Comparison of ENCODE assay signal across 1 cellular context in the genomic region with DNA sequence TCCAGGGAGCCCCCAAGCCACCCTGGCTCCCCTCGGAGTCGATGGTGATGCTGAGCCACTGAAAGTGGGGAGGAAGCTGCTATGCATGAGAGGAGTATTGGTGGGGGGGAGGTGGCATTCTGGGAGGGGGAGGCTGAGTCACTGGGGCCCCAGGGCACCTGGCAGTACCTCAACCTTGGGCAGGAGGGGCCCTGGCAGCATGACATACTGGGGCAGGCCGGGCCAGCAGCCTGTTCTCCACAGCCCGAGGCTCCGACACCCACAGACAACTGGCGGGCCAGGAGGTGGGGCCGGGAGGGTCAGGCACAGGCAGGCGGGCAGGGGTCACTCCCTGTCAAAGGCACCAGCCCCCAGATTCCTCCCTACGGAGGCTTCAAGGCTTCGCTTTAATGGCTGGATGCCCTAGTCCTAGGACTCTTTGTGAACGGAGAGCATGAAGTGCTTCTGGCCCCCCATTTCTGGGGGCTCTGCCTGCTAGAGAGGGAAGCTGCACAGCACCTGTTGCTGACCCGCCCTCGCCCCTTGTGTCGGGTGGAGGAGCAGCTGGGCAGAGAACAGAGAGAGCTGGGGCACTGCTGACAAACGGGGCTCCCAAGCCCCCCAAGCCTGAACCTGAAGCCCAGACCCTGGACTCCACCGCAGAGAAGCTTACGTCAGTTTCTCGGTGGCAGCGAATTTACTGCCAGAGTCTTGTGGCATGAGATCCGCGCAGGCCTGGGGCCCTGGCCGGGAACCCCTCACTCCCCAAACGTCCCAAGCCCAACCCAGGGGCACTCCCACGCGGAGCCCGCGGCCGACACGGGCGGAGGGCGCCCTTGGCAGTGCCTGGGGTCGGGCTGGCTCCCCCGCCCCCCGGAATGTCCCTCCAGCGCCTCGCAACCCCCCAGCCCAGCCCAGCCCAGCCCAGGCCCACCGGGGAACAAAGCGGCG.
TF ChIP-seq lines count a peak whose summit lies in the region.

No MANE protein-coding gene starts in this region.

TF ChIP-seq in SK-N-SH treated with all-trans-retinoic acid at 6 μM for 48 hours, 23 proteins besides CTCF, POLR2A, EP300 and RAD21 (continued from another document):
- TF ChIP-seq, protein P1, sequence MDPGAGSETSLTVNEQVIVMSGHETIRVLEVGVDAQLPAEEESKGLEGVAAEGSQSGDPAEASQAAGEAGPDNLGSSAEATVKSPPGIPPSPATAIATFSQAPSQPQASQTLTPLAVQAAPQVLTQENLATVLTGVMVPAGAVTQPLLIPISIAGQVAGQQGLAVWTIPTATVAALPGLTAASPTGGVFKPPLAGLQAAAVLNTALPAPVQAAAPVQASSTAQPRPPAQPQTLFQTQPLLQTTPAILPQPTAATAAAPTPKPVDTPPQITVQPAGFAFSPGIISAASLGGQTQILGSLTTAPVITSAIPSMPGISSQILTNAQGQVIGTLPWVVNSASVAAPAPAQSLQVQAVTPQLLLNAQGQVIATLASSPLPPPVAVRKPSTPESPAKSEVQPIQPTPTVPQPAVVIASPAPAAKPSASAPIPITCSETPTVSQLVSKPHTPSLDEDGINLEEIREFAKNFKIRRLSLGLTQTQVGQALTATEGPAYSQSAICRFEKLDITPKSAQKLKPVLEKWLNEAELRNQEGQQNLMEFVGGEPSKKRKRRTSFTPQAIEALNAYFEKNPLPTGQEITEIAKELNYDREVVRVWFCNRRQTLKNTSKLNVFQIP (CRISPR knock-in tag; IDR thresholded peaks at IDR 0.05; ENCODE audit: borderline replicate concordance, low read depth) = no peak
- TF ChIP-seq ESRRG (CRISPR knock-in tag; IDR thresholded peaks at IDR 0.05) = no peak
- TF ChIP-seq SNAI2 (CRISPR knock-in tag; IDR thresholded peaks at IDR 0.05) = no peak
- TF ChIP-seq RARB (CRISPR knock-in tag; IDR thresholded peaks at IDR 0.05) = no peak
- no peak for TF ChIP-seq ZNF565 (CRISPR knock-in tag; conservative IDR thresholded peaks at IDR 0.05; ENCODE audit: low read depth)
- TF ChIP-seq ZNF8 (CRISPR knock-in tag; IDR thresholded peaks at IDR 0.05) = no peak
